9 cellular contexts compared by ENCODE assay signal in genomic region chr19:50427318-50427925, GRCh38. TPM values are rescaled to one million over a fixed set of nuclear protein-coding genes. Genes with fewer than 3 reads are reported as not detected.
DNase-seq lines count a peak whose midpoint lies in the region; ATAC-seq and TF ChIP-seq lines count a peak whose summit lies in the region.
"Had no signal": no experiment of that assay in that cellular context is flagged by ENCODE, and none has a peak within 500 bp of the region (broad histone marks: within the 10 kb centered on the region; RNA-seq: fewer than 3 reads in every experiment).

No MANE protein-coding gene starts in this region.

- no peaks in the 10 kb centered on the region for H3K36me3 Mint-ChIP-seq in CD4-positive, alpha-beta T cell (ENCODE audit: low read depth)

- H3K79me2 ChIP-seq in SU-DHL-6 (ENCODE audit: insufficient read depth, low read length) (no peaks in the 10 kb centered on the region), fibroblast of lung (ENCODE audit: control insufficient read depth, insufficient read depth, low read length) (no peaks in the 10 kb centered on the region)

- no peak overlapping the region for H3K27ac Mint-ChIP-seq in CD4-positive, alpha-beta T cell

- H3K9me2 ChIP-seq in SU-DHL-6 (replicated peaks; ENCODE audit: insufficient read depth, low read length), result no peaks in the 10 kb centered on the region

- peaks cover 19% of the 10 kb centered on the region for H3K4me1 Mint-ChIP-seq in CD4-positive, alpha-beta T cell (ENCODE audit: low read depth)

- peaks cover 3% of the 10 kb centered on the region for H3K27me3 ChIP-seq in CD4-positive, alpha-beta T cell (ENCODE audit: control insufficient read depth, insufficient read depth, low read length)
- H3K27me3 ChIP-seq in SU-DHL-6 (ENCODE audit: low read length) (no peaks in the 10 kb centered on the region), fibroblast of lung (ENCODE audit: control insufficient read depth, insufficient read depth, low read length) (peaks cover 16% of the 10 kb centered on the region), sigmoid colon (peaks cover 7 to 52% (median 44%) of the 10 kb centered on the region in 3 donors)

- H3K9me3 ChIP-seq in CD4-positive, alpha-beta T cell (ENCODE audit: control insufficient read depth, low read length), result no peaks in the 10 kb centered on the region
- H3K9me3 ChIP-seq in SU-DHL-6 (ENCODE audit: insufficient read depth, low read length) (no peaks in the 10 kb centered on the region), fibroblast of lung (ENCODE audit: control insufficient read depth, insufficient read depth, low read depth, low read length) (no peaks in the 10 kb centered on the region), sigmoid colon (no peaks in the 10 kb centered on the region)

- H4K20me1 ChIP-seq in SU-DHL-6 (ENCODE audit: low read depth, low read length) (no peaks in the 10 kb centered on the region), fibroblast of lung (ENCODE audit: control insufficient read depth, extremely low read depth, insufficient read depth, low read length) (no peaks in the 10 kb centered on the region)

- H3K4me1 ChIP-seq in fibroblast of lung (ENCODE audit: control insufficient read depth, extremely low read depth, insufficient read depth, low read length), result no peaks in the 10 kb centered on the region
- peaks cover 0 to 23% (median 15%) of the 10 kb centered on the region in 4 donors for H3K4me1 ChIP-seq in sigmoid colon

- no peak for TF ChIP-seq CTCF in CD4-positive, alpha-beta T cell (IDR thresholded peaks at IDR 0.05)
- TF ChIP-seq CTCF in SU-DHL-6 (IDR thresholded peaks at IDR 0.05; ENCODE audit: insufficient read depth, low read length, poor library complexity, severe bottlenecking), result no peak
- no peak for TF ChIP-seq CTCF in fibroblast of lung (conservative IDR thresholded peaks at IDR 0.05 in 1 of 2, IDR thresholded peaks at IDR 0.05 in 1 of 2; ENCODE audit: low read depth in 1 of 2, low read length in 2 of 2)
- no peak for TF ChIP-seq CTCF in sigmoid colon (IDR thresholded peaks at IDR 0.05)

- ATAC-seq in CD4-positive, alpha-beta T cell (ENCODE audit: poor library complexity), result no peak

- H3K27ac ChIP-seq in CD4-positive, alpha-beta T cell (ENCODE audit: low read depth, low read length), result no peak overlapping the region
- H3K27ac ChIP-seq in SU-DHL-6 (ENCODE audit: low read depth, low read length) (peak overlapping the region; percentile 71), fibroblast of lung (ENCODE audit: insufficient read depth, low read length) (no peak overlapping the region), sigmoid colon (peak overlapping the region in 1 of 4 donors; percentile 48)

- H3K9ac ChIP-seq in SU-DHL-6 (ENCODE audit: low read length) (no peak overlapping the region), fibroblast of lung (ENCODE audit: insufficient read depth, low read length) (no peak overlapping the region)

- H3K27me3 Mint-ChIP-seq in CD4-positive, alpha-beta T cell, result peaks cover 21% of the 10 kb centered on the region

- POLR2A ChIA-PET in CD4-positive, alpha-beta T cell (lab: Charles Lee), result no interaction called here

- no peak for DNase-seq in CD4-positive, alpha-beta T cell
- no peak for DNase-seq in fibroblast of lung (ENCODE audit: low read depth in 2 of 2)
- no peak for DNase-seq in sigmoid colon
- no peak for DNase-seq in stimulated activated naive CD4-positive, alpha-beta T cell (lab: John Stamatoyannopoulos, UW)
- DNase-seq in HK-2 (ENCODE audit: unreplicated experiment), result no peak
- DNase-seq in T-helper 9 cell, result no peak
- no peak for DNase-seq in RPMI8226
- DNase-seq: NCI-H2081 treated with DMSO at 0.1 percent for 48 hours had no signal

- WGBS in sigmoid colon, 2 donors, result 81 to 84% methylated on average over 26 of the region's 26 CpGs

- H3K4me3 Mint-ChIP-seq in CD4-positive, alpha-beta T cell, result peak overlapping the region; percentile 30

- H3F3A ChIP-seq in SU-DHL-6 (ENCODE audit: insufficient read depth), result peaks cover 53% of the 10 kb centered on the region

- H3K9me3 Mint-ChIP-seq in CD4-positive, alpha-beta T cell, result no peaks in the 10 kb centered on the region

- CTCF ChIA-PET in CD4-positive, alpha-beta T cell (lab: Charles Lee), result no interaction called here

- H2AFZ ChIP-seq in SU-DHL-6 (ENCODE audit: low read depth, low read length, severe bottlenecking), result no peak overlapping the region
- H2AFZ ChIP-seq in fibroblast of lung (ENCODE audit: low read length), result peak overlapping the region; percentile 23

- H3K4me3 ChIP-seq in SU-DHL-6 (ENCODE audit: insufficient read depth, low read length, poor library complexity, severe bottlenecking) (no peak overlapping the region), fibroblast of lung (replicated peaks in 1 of 4; ENCODE audit: control extremely low read depth in 1 of 4, insufficient read depth in 1 of 4, low read depth in 3 of 4, low read length in 4 of 4) (peak overlapping the region in 1 of 4 experiments; percentile 42), sigmoid colon (peak overlapping the region in 3 of 4 donors; percentile 16 to 34 (median 31))

- no peak for TF ChIP-seq EP300 in sigmoid colon (IDR thresholded peaks at IDR 0.05)

- H3K36me3 ChIP-seq in SU-DHL-6 (ENCODE audit: low read length), result peaks cover 6% of the 10 kb centered on the region; the same call in 1 of the 2 replicates
- H3K36me3 ChIP-seq in fibroblast of lung (ENCODE audit: control insufficient read depth, insufficient read depth, low read length), result no peaks in the 10 kb centered on the region
- H3K36me3 ChIP-seq in sigmoid colon, result no peaks in the 10 kb centered on the region

- intact Hi-C loops in CD4-positive, alpha-beta T cell (cut with DNase I, micrococcal nuclease), result no loop called here
- intact Hi-C loops in sigmoid colon (cut with DNase I), result no loop called here

- no peak for TF ChIP-seq POLR2A in sigmoid colon (IDR thresholded peaks at IDR 0.05)

- H3K4me2 ChIP-seq in SU-DHL-6 (ENCODE audit: low read depth, low read length, poor library complexity, severe bottlenecking) (peak overlapping the region; percentile 18), fibroblast of lung (ENCODE audit: extremely low read depth, insufficient read depth, low read length) (peak overlapping the region; percentile 64)

RNA-seq across cellular contexts. Expression of gene MYBPC2, which starts 5.3 kb away (rescaled TPM):
- total RNA-seq in CD4-positive, alpha-beta T cell, result under 1 TPM in 1 of 2 experiments, not detected in 1; 0.08 TPM
- total RNA-seq in fibroblast of lung, result under 0.01 and 0.26 TPM in 2 replicates
- 0.02 TPM in 1 of 2 replicates, not detected in the other for polyA plus RNA-seq in fibroblast of lung
- not detected in 2 replicates for polyA plus RNA-seq in fibroblast of lung (2012)
- polyA minus RNA-seq in fibroblast of lung (ENCODE audit: low replicate concordance), result not detected in 2 replicates
- not detected for total RNA-seq in sigmoid colon
- polyA plus RNA-seq in sigmoid colon, result under 1 TPM in 1 of 3 donors, not detected in 2; 0.95 TPM

RNA-seq across cellular contexts. Expression of gene SPIB, which starts 8.7 kb away (rescaled TPM):
- under 1 TPM; 0.42 to 0.52 TPM for total RNA-seq in CD4-positive, alpha-beta T cell
- under 0.01 TPM in 1 of 2 replicates, not detected in the other for total RNA-seq in fibroblast of lung
- not detected in 2 replicates for polyA plus RNA-seq in fibroblast of lung
- not detected in 2 replicates for polyA plus RNA-seq in fibroblast of lung (2012)
- not detected in 2 replicates for polyA minus RNA-seq in fibroblast of lung (ENCODE audit: low replicate concordance)
- 1 to 10 TPM in 1 of 4 donors, not detected in 3; 3.0 TPM for total RNA-seq in sigmoid colon
- 10 to 100 TPM; 22.8 to 58.1 (median 44.6) TPM for polyA plus RNA-seq in sigmoid colon

RNA-seq across cellular contexts. Expression of gene POLD1, which starts 43.3 kb away (rescaled TPM):
- total RNA-seq in CD4-positive, alpha-beta T cell, result 10 to 100 TPM; 22.1 to 24.2 TPM
- total RNA-seq in fibroblast of lung, result 16.4 and 23.6 TPM in 2 replicates
- 4.0 and 10.1 TPM in 2 replicates for polyA plus RNA-seq in fibroblast of lung
- 9.7 and 28.7 TPM in 2 replicates for polyA plus RNA-seq in fibroblast of lung (2012)
- 14.4 and 25.1 TPM in 2 replicates for polyA minus RNA-seq in fibroblast of lung (ENCODE audit: low replicate concordance)
- 10 to 100 TPM in 3 of 4 donors, 1 to 10 TPM in 1; 9.6 to 20.5 (median 10.0) TPM for total RNA-seq in sigmoid colon
- 10 to 100 TPM; 10.8 to 44.2 (median 19.0) TPM for polyA plus RNA-seq in sigmoid colon

RNA-seq across cellular contexts. Expression of gene EMC10, which starts 48.9 kb away (rescaled TPM):
- 10 to 100 TPM; 80.0 to 80.3 TPM for total RNA-seq in CD4-positive, alpha-beta T cell
- total RNA-seq in fibroblast of lung, result 24.1 and 40.8 TPM in 2 replicates
- 37.5 and 42.7 TPM in 2 replicates for polyA plus RNA-seq in fibroblast of lung
- polyA plus RNA-seq in fibroblast of lung (2012), result 68.6 and 69.4 TPM in 2 replicates
- polyA minus RNA-seq in fibroblast of lung (ENCODE audit: low replicate concordance), result 9.4 and 11.7 TPM in 2 replicates
- total RNA-seq in sigmoid colon, result 10 to 100 TPM; 38.5 to 48.5 (median 42.3) TPM
- polyA plus RNA-seq in sigmoid colon, result 100 to 1,000 TPM in 1 of 3 donors, 10 to 100 TPM in 2; 34.2 to 140 (median 41.8) TPM

RNA-seq across cellular contexts. Expression of gene GARIN5A, which starts 49.2 kb away (rescaled TPM):
- under 1 TPM in 1 of 2 experiments, not detected in 1; 0.50 TPM for total RNA-seq in CD4-positive, alpha-beta T cell
- total RNA-seq in fibroblast of lung, result 0.51 and 0.66 TPM in 2 replicates
- 0.11 and 0.24 TPM in 2 replicates for polyA plus RNA-seq in fibroblast of lung
- 0.40 and 0.76 TPM in 2 replicates for polyA plus RNA-seq in fibroblast of lung (2012)
- 0.31 TPM in 1 of 2 replicates, not detected in the other for polyA minus RNA-seq in fibroblast of lung (ENCODE audit: low replicate concordance)
- total RNA-seq in sigmoid colon, result 1 to 10 TPM in 2 of 4 donors, under 1 TPM in 1, not detected in 1; 0.36 to 7.1 (median 1.2) TPM
- 1 to 10 TPM in 2 of 3 donors, not detected in 1; 1.6 to 2.8 TPM for polyA plus RNA-seq in sigmoid colon
